ENCODE assay signal across 21 cellular contexts in genomic region chr11:47099918-47100315, GRCh38.
"Had no signal": no experiment of that assay in that cellular context is flagged by ENCODE, and none has a peak within 500 bp of the region (broad histone marks: within the 10 kb centered on the region; RNA-seq: fewer than 3 reads in every experiment).

No MANE protein-coding gene starts in this region.

- H3K4me1 Mint-ChIP-seq: activated B cell treated with CpG ODN at 0.5 μM for 24 hours; activated T-helper 17 cell treated with anti-CD3 and anti-CD28 coated beads, Interleukin-2, amount 50 U/mL, for 72 hours had no signal

- H3K4me3 ChIP-seq: K562 had no signal

- H3K4me3 Mint-ChIP-seq: activated B cell treated with CpG ODN at 0.5 μM for 24 hours; activated T-cell treated with anti-CD3 and anti-CD28 coated beads, Interleukin-2, amount 50 U/mL, for 72 hours; activated T-helper 17 cell treated with anti-CD3 and anti-CD28 coated beads, Interleukin-2, amount 50 U/mL, for 72 hours; T-helper 1 cell treated with Interleukin-12 subunit alpha and Interleukin-12 subunit beta and Interleukin-4 antibody, amounts not matched to agents 30 μg/mL and 1 μg/mL, for 36 hours; T-helper 2 cell treated with Interferon-gamma antibody and Interleukin-4, amounts not matched to agents 5 μg/mL and 100 μg/mL, for 36 hours had no signal

- DNase-seq: activated B cell treated with CpG ODN at 0.5 μM for 24 hours; activated CD4-positive, alpha-beta T cell treated with anti-CD3 and anti-CD28 coated beads for 48 hours; activated CD4-positive, CD25-positive, alpha-beta regulatory T cell treated with anti-CD3 and anti-CD28 coated beads, Interleukin-2, amount 50 U/mL, for 72 hours; activated CD8-positive, alpha-beta memory T cell treated with anti-CD3 and anti-CD28 coated beads, Interleukin-2, amount 50 U/mL, for 4 hours; activated effector memory CD4-positive, alpha-beta T cell treated with anti-CD3 and anti-CD28 coated beads, Interleukin-2, amount 50 U/mL, for 16 hours; activated naive CD4-positive, alpha-beta T cell; activated T-cell treated with anti-CD3 and anti-CD28 coated beads for 4 hours; activated T-cell treated with anti-CD3 and anti-CD28 coated beads, Interleukin-2, amount 50 U/mL, for 72 hours; amniotic stem cell; aorta; central memory CD4-positive, alpha-beta T cell; NCI-H1048; NCI-H1694 treated with DMSO at 0.1 percent for 48 hours; NCI-H524 treated with DMSO at 0.1 percent for 48 hours; PC-3; Right ventricle myocardium superior had no signal

- H3K27me3 Mint-ChIP-seq: activated B cell treated with CpG ODN at 0.5 μM for 24 hours; activated T-helper 17 cell treated with anti-CD3 and anti-CD28 coated beads, Interleukin-2, amount 50 U/mL, for 72 hours had no signal

- H3K27ac Mint-ChIP-seq: activated B cell treated with CpG ODN at 0.5 μM for 24 hours; activated T-cell treated with anti-CD3 and anti-CD28 coated beads, Interleukin-2, amount 50 U/mL, for 72 hours; activated T-helper 17 cell treated with anti-CD3 and anti-CD28 coated beads, Interleukin-2, amount 50 U/mL, for 72 hours; T-helper 1 cell treated with Interleukin-12 subunit alpha and Interleukin-12 subunit beta and Interleukin-4 antibody, amounts not matched to agents 30 μg/mL and 1 μg/mL, for 36 hours; T-helper 2 cell treated with Interferon-gamma antibody and Interleukin-4, amounts not matched to agents 5 μg/mL and 100 μg/mL, for 36 hours had no signal

- H3K9me3 Mint-ChIP-seq: activated B cell treated with CpG ODN at 0.5 μM for 24 hours; activated naive CD4-positive, alpha-beta T cell treated with anti-CD3 and anti-CD28 coated beads, Interleukin-2, amount 50 U/mL, for 72 hours; activated T-cell treated with anti-CD3 and anti-CD28 coated beads, Interleukin-2, amount 50 U/mL, for 72 hours; activated T-helper 17 cell treated with anti-CD3 and anti-CD28 coated beads, Interleukin-2, amount 50 U/mL, for 72 hours; T-helper 1 cell treated with Interleukin-12 subunit alpha and Interleukin-12 subunit beta and Interleukin-4 antibody, amounts not matched to agents 30 μg/mL and 1 μg/mL, for 36 hours; T-helper 2 cell treated with Interferon-gamma antibody and Interleukin-4, amounts not matched to agents 5 μg/mL and 100 μg/mL, for 36 hours had no signal

- H3K36me3 Mint-ChIP-seq: activated naive CD4-positive, alpha-beta T cell treated with anti-CD3 and anti-CD28 coated beads, Interleukin-2, amount 50 U/mL, for 72 hours had no signal

- ATAC-seq: activated T-cell treated with anti-CD3 and anti-CD28 coated beads, Interleukin-2, amount 50 U/mL, for 72 hours; activated T-helper 17 cell treated with anti-CD3 and anti-CD28 coated beads, Interleukin-2, amount 50 U/mL, for 72 hours; K562; PC-3 had no signal
